In the genomic region with DNA sequence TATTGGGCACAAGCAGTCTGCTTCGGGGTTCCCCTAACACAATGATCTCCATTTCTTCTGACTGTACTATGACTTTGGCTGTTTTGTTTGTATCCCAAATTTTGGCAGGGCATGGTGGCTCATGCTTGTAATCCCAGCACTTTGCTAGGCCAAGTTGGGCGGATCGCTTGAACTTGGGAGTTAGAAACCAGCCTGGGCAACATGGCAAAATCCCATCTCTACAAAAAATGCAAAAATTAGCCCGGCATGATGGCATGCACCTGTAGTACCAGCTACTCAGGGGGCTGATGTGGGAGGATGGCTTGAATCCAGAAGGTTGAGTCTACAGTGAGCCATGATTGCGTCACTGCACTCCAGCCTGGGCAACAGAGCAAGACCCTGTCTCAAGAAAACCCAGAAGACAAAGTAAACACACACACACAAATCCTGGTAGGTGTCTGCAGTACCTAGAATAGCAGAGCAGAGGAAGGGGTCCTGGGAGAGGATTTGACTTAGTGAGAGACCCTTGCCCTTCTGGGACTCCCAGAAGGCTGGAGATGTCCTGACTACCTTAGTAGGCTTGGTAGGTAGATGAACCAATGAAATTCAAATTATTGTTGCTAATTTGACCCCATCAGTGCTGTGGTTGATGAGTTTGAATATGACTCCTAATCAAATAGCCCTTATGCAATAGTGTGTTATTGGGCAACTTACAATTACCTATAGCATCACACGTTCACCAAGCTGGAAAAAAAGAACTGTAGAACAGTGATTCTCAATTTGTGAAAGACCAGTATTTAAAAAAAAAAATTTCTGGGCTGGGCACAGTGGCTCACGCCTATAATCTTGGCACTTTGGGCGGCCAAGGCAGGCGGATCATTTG, we compare ENCODE assay signal across 9 cellular contexts. TPM values are rescaled to one million over a fixed set of nuclear protein-coding genes. Genes with fewer than 3 reads are reported as not detected.
DNase-seq lines count a peak whose midpoint lies in the region; ATAC-seq and TF ChIP-seq lines count a peak whose summit lies in the region.
"Had no signal": no experiment of that assay in that cellular context is flagged by ENCODE, and none has a peak within 500 bp of the region (broad histone marks: within the 10 kb centered on the region; RNA-seq: fewer than 3 reads in every experiment).

No MANE protein-coding gene starts in this region.

- TF ChIP-seq EP300 in suprapubic skin (IDR thresholded peaks at IDR 0.05) (no peak), ovary (IDR thresholded peaks at IDR 0.05) (no peak)

- intact Hi-C loops in activated naive CD4-positive, alpha-beta T cell treated with anti-CD3 and anti-CD28 coated beads for 36 hours (cut with micrococcal nuclease): loop anchor here (1.0 kb wide), 5 partner anchors 8 to 243 kb away; no protein-coding TSS in a partner anchor
- intact Hi-C loops in ovary (cut with DNase I): no loop called here

- H3K36me3 Mint-ChIP-seq in activated naive CD4-positive, alpha-beta T cell treated with anti-CD3 and anti-CD28 coated beads for 36 hours (ENCODE audit: low read depth): no peaks in the 10 kb centered on the region

- H3K4me2 ChIP-seq in MM.1S (ENCODE audit: low read depth, low read length): no peak overlapping the region

- H3K4me1 Mint-ChIP-seq in activated naive CD4-positive, alpha-beta T cell treated with anti-CD3 and anti-CD28 coated beads for 36 hours (ENCODE audit: low read depth): peaks cover 20% of the 10 kb centered on the region

- H3K27me3 ChIP-seq in suprapubic skin (no peaks in the 10 kb centered on the region), MM.1S (replicated peaks; ENCODE audit: insufficient read depth, low read length) (no peaks in the 10 kb centered on the region), ovary (no peaks in the 10 kb centered on the region)

- H3K27ac ChIP-seq in VCaP (peak overlapping the region; percentile 61), suprapubic skin (peak overlapping the region; percentile 21), MM.1S (ENCODE audit: low read length) (no peak overlapping the region), ovary (no peak overlapping the region)

- H3K36me3 ChIP-seq in suprapubic skin (no peaks in the 10 kb centered on the region), MM.1S (replicated peaks; ENCODE audit: insufficient read depth, low read length) (no peaks in the 10 kb centered on the region), ovary (no peaks in the 10 kb centered on the region)

- H3K4me3 ChIP-seq in suprapubic skin (no peak overlapping the region), MM.1S (ENCODE audit: low read length) (no peak overlapping the region), ovary (no peak overlapping the region)

- ATAC-seq in esophagus mucosa (peak; percentile 21), left lobe of liver (no peak)

- peak overlapping the region; percentile 95 for H3K27ac Mint-ChIP-seq in activated naive CD4-positive, alpha-beta T cell treated with anti-CD3 and anti-CD28 coated beads for 36 hours

- H3F3A ChIP-seq in MM.1S (ENCODE audit: insufficient read depth, low read length): no peaks in the 10 kb centered on the region

- TF ChIP-seq POLR2A in suprapubic skin (IDR thresholded peaks at IDR 0.05) (no peak), ovary (IDR thresholded peaks at IDR 0.05) (no peak)

- H3K79me2 ChIP-seq in MM.1S (ENCODE audit: low read length): no peaks in the 10 kb centered on the region

- no peaks in the 10 kb centered on the region for H3K27me3 Mint-ChIP-seq in activated naive CD4-positive, alpha-beta T cell treated with anti-CD3 and anti-CD28 coated beads for 36 hours (ENCODE audit: low read depth)

- no peaks in the 10 kb centered on the region for H3K9me2 ChIP-seq in MM.1S (replicated peaks; ENCODE audit: insufficient read depth, low read length)

- H3K4me3 Mint-ChIP-seq in activated naive CD4-positive, alpha-beta T cell treated with anti-CD3 and anti-CD28 coated beads for 36 hours: peak overlapping the region; percentile 15

- TF ChIP-seq CTCF in VCaP (conservative IDR thresholded peaks at IDR 0.05) (no peak), suprapubic skin (IDR thresholded peaks at IDR 0.05) (no peak), MM.1S (IDR thresholded peaks at IDR 0.05; ENCODE audit: low read length) (no peak), ovary (IDR thresholded peaks at IDR 0.05) (no peak)

- 71% methylated on average over 9 of the region's 9 CpGs for WGBS in suprapubic skin
- 92 to 94% (median 93%) methylated on average over 9 of the region's 9 CpGs for WGBS in ovary, 3 donors

- H3K9me3 ChIP-seq in suprapubic skin: no peaks in the 10 kb centered on the region
- no peaks in the 10 kb centered on the region for H3K9me3 ChIP-seq in MM.1S (replicated peaks; ENCODE audit: insufficient read depth, low read length)
- H3K9me3 ChIP-seq in ovary: no peaks in the 10 kb centered on the region

- H2AFZ ChIP-seq in MM.1S (ENCODE audit: low read length): no peak overlapping the region

- H3K9ac ChIP-seq in MM.1S (ENCODE audit: low read length): no peak overlapping the region

- H4K20me1 ChIP-seq in MM.1S (ENCODE audit: insufficient read depth, low read length): no peaks in the 10 kb centered on the region

- H3K4me1 ChIP-seq in suprapubic skin: peaks cover 16% of the 10 kb centered on the region
- no peaks in the 10 kb centered on the region for H3K4me1 ChIP-seq in MM.1S (ENCODE audit: low read length)
- H3K4me1 ChIP-seq in ovary (ENCODE audit: insufficient read depth): no peaks in the 10 kb centered on the region

- no peak for DNase-seq in activated naive CD4-positive, alpha-beta T cell treated with anti-CD3 and anti-CD28 coated beads for 36 hours
- DNase-seq in activated naive CD4-positive, alpha-beta T cell (lab: John Stamatoyannopoulos, UW): no peak
- DNase-seq in suprapubic skin (ENCODE audit: low spot score in 2 of 2): no peak
- DNase-seq in left lobe of liver (ENCODE audit: low spot score): no peak
- DNase-seq in MM.1S: no peak
- DNase-seq in ovary: no peak
- DNase-seq: NCI-H2081 had no signal

- peaks cover 3% of the 10 kb centered on the region for H3K9me3 Mint-ChIP-seq in activated naive CD4-positive, alpha-beta T cell treated with anti-CD3 and anti-CD28 coated beads for 36 hours

- CTCF ChIA-PET in activated naive CD4-positive, alpha-beta T cell treated with anti-CD3 and anti-CD28 coated beads for 36 hours (lab: Charles Lee): no interaction called here

RNA-seq across cellular contexts. Expression of a gene that starts 6.8 kb away (rescaled TPM):
- 10 to 100 TPM; 32.4 to 35.2 TPM for total RNA-seq in activated naive CD4-positive, alpha-beta T cell treated with anti-CD3 and anti-CD28 coated beads for 36 hours
- total RNA-seq in esophagus mucosa: 38.4 TPM
- 10 to 100 TPM; 47.7 to 89.5 (median 56.7) TPM for total RNA-seq in suprapubic skin
- 8.5 TPM for total RNA-seq in left lobe of liver
- total RNA-seq in ovary: 10 to 100 TPM; 27.9 to 62.4 (median 51.6) TPM
- 10 to 100 TPM; 22.4 to 33.7 TPM for polyA plus RNA-seq in ovary

Comparison
In these comparisons a context has a peak if more than half of its experiments do, and no peak if none do; other contexts are left out.
1. H3K27ac ChIP-seq: peak in VCaP (single experiment) and suprapubic skin (single experiment); none in MM.1S (single experiment) and ovary (0 of 2).